Comparison of ENCODE assay signal across 26 cellular contexts in genomic region chr4:175674219-175674618, GRCh38.
"Had no signal": no experiment of that assay in that cellular context is flagged by ENCODE, and none has a peak within 500 bp of the region (broad histone marks: within the 10 kb centered on the region; RNA-seq: fewer than 3 reads in every experiment).

No MANE protein-coding gene starts in this region.

- H3K27me3 Mint-ChIP-seq: dendritic cell treated with granulocyte-macrophage colony-stimulating factor and Interleukin-4, amounts not matched to agents 40 ng/mL and 50 ng/mL, for 4 days; naive thymus-derived CD8-positive, alpha-beta T cell; stimulated activated naive CD8-positive, alpha-beta T cell treated with anti-CD3 and anti-CD28 coated beads, Interleukin-15, amount 100 ng/mL, for 72 hours had no signal

- H3K27ac Mint-ChIP-seq: dendritic cell treated with granulocyte-macrophage colony-stimulating factor and Interleukin-4, amounts not matched to agents 40 ng/mL and 50 ng/mL, for 4 days; naive thymus-derived CD8-positive, alpha-beta T cell; nephron progenitor cell; stimulated activated naive CD8-positive, alpha-beta T cell treated with anti-CD3 and anti-CD28 coated beads, Interleukin-15, amount 100 ng/mL, for 72 hours had no signal

- DNase-seq: effector CD8-positive, alpha-beta T cell; foreskin keratinocyte; heart left ventricle; left ventricle myocardium superior; lower lobe of right lung; naive thymus-derived CD8-positive, alpha-beta T cell; nephron progenitor cell; nucleus accumbens; stimulated activated CD4-positive, alpha-beta T cell treated with anti-CD3 and anti-CD28 coated beads, Interleukin-12 subunit alpha, Interleukin-12 subunit beta, amount 100 ng/mL, for 4 hours; stimulated activated CD4-positive, alpha-beta T cell treated with anti-CD3 and anti-CD28 coated beads, Interleukin-1b, Interleukin-23, amount 100 ng/mL, for 48 hours; stimulated activated CD4-positive, alpha-beta T cell treated with anti-CD3 and anti-CD28 coated beads, Interleukin-4, amount 100 ng/mL, for 1 hour; stimulated activated CD8-positive, alpha-beta memory T cell treated with anti-CD3 and anti-CD28 coated beads, Interleukin-4, amount 100 ng/mL, for 48 hours; stimulated activated naive CD4-positive, alpha-beta T cell; stimulated activated naive CD8-positive, alpha-beta T cell treated with anti-CD3 and anti-CD28 coated beads, Interleukin-15, amount 100 ng/mL, for 72 hours; transverse colon; upper lobe of right lung; uterus had no signal

- H3K9me3 ChIP-seq: esophagus muscularis mucosa, gastroesophageal sphincter, lower lobe of right lung, prostate gland, right atrium auricular region, suprapubic skin, transverse colon, upper lobe of right lung, uterus had no signal

- H3K36me3 Mint-ChIP-seq: naive thymus-derived CD8-positive, alpha-beta T cell had no signal

- H3K4me3 ChIP-seq: esophagus muscularis mucosa, gastroesophageal sphincter, heart left ventricle, hepatocyte, lower lobe of right lung, prostate gland, right atrium auricular region, smooth muscle cell, suprapubic skin, transverse colon, upper lobe of right lung, uterus had no signal

- H3K4me1 Mint-ChIP-seq: naive thymus-derived CD8-positive, alpha-beta T cell had no signal

- H3K27me3 ChIP-seq: esophagus muscularis mucosa, foreskin keratinocyte, gastroesophageal sphincter, heart left ventricle, hepatocyte, right atrium auricular region, suprapubic skin, transverse colon, upper lobe of right lung, uterus had no signal

- H3K4me1 ChIP-seq: foreskin keratinocyte, heart left ventricle, lower lobe of right lung, prostate gland, right atrium auricular region, suprapubic skin, transverse colon, upper lobe of right lung, uterus had no signal

- H3K36me3 ChIP-seq: esophagus muscularis mucosa, gastroesophageal sphincter, heart left ventricle, lower lobe of right lung, prostate gland, right atrium auricular region, suprapubic skin, transverse colon, upper lobe of right lung, uterus had no signal

- H3K9me3 Mint-ChIP-seq: nephron progenitor cell; stimulated activated naive CD8-positive, alpha-beta T cell treated with anti-CD3 and anti-CD28 coated beads, Interleukin-15, amount 100 ng/mL, for 72 hours had no signal

- ATAC-seq: foreskin keratinocyte; gastroesophageal sphincter; heart left ventricle; left ventricle myocardium superior; lower lobe of right lung; naive thymus-derived CD8-positive, alpha-beta T cell; sciatic nerve; stimulated activated naive CD8-positive, alpha-beta T cell treated with anti-CD3 and anti-CD28 coated beads, Interleukin-15, amount 100 ng/mL, for 72 hours; upper lobe of right lung had no signal

- H3K4me3 Mint-ChIP-seq: dendritic cell treated with granulocyte-macrophage colony-stimulating factor and Interleukin-4, amounts not matched to agents 40 ng/mL and 50 ng/mL, for 4 days; naive thymus-derived CD8-positive, alpha-beta T cell; nephron progenitor cell; stimulated activated naive CD8-positive, alpha-beta T cell treated with anti-CD3 and anti-CD28 coated beads, Interleukin-15, amount 100 ng/mL, for 72 hours had no signal

- H3K27ac ChIP-seq: esophagus muscularis mucosa, foreskin keratinocyte, gastroesophageal sphincter, heart left ventricle, hepatocyte, lower lobe of right lung, prostate gland, right atrium auricular region, suprapubic skin, transverse colon, upper lobe of right lung, uterus had no signal
